Comparison of ENCODE assay signal across 1 cellular context in the genomic region with DNA sequence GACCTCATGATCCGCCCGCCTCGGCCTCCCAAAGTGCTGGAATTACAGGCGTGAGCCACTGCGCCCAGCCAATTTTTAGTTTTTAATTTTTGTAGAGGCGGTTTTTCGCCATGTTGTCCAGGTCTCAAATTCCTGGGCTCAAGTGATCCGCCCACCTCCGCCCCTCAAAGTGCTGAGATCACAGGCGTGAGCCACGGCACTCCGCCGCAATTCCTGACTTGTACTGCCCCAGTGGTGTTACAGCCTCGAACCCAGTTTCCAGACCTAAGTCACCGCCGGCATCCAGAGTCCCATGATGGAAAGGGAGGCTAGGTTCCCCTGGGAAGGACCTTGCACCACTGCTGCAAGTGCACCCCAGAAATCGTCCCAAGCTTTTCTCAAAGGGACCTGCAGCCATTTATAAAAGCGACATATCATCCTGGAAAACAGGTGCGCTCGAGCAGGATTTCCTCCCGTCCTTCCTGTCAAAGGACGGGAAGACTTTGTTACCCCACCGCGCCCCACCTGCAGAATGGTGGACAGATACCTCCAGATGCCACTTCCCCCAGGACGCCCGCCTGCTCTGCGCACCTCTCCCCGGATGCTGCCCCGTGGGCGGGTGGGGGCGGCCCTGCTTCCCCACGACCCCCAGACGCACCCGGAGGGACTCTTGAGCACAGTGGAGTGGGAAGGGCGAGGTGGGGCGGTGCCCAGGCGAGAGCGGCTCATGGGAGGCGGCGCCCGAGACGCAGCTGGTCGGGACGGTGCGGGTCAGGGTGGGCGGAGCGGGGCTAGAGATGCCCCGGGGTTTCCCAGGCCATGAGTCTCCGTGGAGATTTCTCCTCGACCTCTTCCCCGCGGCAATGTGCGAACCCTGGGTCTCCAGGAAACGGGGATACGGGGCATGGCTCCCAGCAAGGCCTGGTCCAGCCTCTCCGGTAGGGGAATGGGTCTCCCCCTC.
TF ChIP-seq lines count a peak whose summit lies in the region.

No MANE protein-coding gene starts in this region.

TF ChIP-seq in H1, 55 proteins besides CTCF, POLR2A, EP300 and RAD21:
- TF ChIP-seq KDM4A (IDR thresholded peaks at IDR 0.05; ENCODE audit: low read depth, low read length, severe bottlenecking) = peak; percentile 37
- TF ChIP-seq POLR2AphosphoS5 (IDR thresholded peaks at IDR 0.05; ENCODE audit: low read depth, low read length) = peak; percentile 41; the same call in 1 of the 2 replicates
- TF ChIP-seq TAF1 (IDR thresholded peaks at IDR 0.05; ENCODE audit: low read depth, low read length) = 0 out of 2 replicates have a peak, but pooled peaks have one; percentile 3
- TF ChIP-seq MAFK (IDR thresholded peaks at IDR 0.05; ENCODE audit: low read depth, low read length) = no peak
- TF ChIP-seq EGR1 (IDR thresholded peaks at IDR 0.05; ENCODE audit: borderline replicate concordance, low read depth, low read length) = no peak
- no peak for TF ChIP-seq SRF (IDR thresholded peaks at IDR 0.05; ENCODE audit: low read depth, low read length)
- TF ChIP-seq, protein P1, sequence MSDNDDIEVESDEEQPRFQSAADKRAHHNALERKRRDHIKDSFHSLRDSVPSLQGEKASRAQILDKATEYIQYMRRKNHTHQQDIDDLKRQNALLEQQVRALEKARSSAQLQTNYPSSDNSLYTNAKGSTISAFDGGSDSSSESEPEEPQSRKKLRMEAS (IDR thresholded peaks at IDR 0.05) = 0 out of 2 replicates have a peak, but pooled peaks have one; percentile 1
- TF ChIP-seq BACH1 (IDR thresholded peaks at IDR 0.05; ENCODE audit: low read length) = no peak
- TF ChIP-seq PHF8 (conservative IDR thresholded peaks at IDR 0.05; ENCODE audit: low read depth, low read length) = peak; percentile 40
- TF ChIP-seq CHD2 (IDR thresholded peaks at IDR 0.05; ENCODE audit: low read length) = no peak
- peak; percentile 6 for TF ChIP-seq TAF7 (optimal IDR thresholded peaks at IDR 0.05; ENCODE audit: borderline replicate concordance, low read depth, low read length)
- TF ChIP-seq, protein P2, sequence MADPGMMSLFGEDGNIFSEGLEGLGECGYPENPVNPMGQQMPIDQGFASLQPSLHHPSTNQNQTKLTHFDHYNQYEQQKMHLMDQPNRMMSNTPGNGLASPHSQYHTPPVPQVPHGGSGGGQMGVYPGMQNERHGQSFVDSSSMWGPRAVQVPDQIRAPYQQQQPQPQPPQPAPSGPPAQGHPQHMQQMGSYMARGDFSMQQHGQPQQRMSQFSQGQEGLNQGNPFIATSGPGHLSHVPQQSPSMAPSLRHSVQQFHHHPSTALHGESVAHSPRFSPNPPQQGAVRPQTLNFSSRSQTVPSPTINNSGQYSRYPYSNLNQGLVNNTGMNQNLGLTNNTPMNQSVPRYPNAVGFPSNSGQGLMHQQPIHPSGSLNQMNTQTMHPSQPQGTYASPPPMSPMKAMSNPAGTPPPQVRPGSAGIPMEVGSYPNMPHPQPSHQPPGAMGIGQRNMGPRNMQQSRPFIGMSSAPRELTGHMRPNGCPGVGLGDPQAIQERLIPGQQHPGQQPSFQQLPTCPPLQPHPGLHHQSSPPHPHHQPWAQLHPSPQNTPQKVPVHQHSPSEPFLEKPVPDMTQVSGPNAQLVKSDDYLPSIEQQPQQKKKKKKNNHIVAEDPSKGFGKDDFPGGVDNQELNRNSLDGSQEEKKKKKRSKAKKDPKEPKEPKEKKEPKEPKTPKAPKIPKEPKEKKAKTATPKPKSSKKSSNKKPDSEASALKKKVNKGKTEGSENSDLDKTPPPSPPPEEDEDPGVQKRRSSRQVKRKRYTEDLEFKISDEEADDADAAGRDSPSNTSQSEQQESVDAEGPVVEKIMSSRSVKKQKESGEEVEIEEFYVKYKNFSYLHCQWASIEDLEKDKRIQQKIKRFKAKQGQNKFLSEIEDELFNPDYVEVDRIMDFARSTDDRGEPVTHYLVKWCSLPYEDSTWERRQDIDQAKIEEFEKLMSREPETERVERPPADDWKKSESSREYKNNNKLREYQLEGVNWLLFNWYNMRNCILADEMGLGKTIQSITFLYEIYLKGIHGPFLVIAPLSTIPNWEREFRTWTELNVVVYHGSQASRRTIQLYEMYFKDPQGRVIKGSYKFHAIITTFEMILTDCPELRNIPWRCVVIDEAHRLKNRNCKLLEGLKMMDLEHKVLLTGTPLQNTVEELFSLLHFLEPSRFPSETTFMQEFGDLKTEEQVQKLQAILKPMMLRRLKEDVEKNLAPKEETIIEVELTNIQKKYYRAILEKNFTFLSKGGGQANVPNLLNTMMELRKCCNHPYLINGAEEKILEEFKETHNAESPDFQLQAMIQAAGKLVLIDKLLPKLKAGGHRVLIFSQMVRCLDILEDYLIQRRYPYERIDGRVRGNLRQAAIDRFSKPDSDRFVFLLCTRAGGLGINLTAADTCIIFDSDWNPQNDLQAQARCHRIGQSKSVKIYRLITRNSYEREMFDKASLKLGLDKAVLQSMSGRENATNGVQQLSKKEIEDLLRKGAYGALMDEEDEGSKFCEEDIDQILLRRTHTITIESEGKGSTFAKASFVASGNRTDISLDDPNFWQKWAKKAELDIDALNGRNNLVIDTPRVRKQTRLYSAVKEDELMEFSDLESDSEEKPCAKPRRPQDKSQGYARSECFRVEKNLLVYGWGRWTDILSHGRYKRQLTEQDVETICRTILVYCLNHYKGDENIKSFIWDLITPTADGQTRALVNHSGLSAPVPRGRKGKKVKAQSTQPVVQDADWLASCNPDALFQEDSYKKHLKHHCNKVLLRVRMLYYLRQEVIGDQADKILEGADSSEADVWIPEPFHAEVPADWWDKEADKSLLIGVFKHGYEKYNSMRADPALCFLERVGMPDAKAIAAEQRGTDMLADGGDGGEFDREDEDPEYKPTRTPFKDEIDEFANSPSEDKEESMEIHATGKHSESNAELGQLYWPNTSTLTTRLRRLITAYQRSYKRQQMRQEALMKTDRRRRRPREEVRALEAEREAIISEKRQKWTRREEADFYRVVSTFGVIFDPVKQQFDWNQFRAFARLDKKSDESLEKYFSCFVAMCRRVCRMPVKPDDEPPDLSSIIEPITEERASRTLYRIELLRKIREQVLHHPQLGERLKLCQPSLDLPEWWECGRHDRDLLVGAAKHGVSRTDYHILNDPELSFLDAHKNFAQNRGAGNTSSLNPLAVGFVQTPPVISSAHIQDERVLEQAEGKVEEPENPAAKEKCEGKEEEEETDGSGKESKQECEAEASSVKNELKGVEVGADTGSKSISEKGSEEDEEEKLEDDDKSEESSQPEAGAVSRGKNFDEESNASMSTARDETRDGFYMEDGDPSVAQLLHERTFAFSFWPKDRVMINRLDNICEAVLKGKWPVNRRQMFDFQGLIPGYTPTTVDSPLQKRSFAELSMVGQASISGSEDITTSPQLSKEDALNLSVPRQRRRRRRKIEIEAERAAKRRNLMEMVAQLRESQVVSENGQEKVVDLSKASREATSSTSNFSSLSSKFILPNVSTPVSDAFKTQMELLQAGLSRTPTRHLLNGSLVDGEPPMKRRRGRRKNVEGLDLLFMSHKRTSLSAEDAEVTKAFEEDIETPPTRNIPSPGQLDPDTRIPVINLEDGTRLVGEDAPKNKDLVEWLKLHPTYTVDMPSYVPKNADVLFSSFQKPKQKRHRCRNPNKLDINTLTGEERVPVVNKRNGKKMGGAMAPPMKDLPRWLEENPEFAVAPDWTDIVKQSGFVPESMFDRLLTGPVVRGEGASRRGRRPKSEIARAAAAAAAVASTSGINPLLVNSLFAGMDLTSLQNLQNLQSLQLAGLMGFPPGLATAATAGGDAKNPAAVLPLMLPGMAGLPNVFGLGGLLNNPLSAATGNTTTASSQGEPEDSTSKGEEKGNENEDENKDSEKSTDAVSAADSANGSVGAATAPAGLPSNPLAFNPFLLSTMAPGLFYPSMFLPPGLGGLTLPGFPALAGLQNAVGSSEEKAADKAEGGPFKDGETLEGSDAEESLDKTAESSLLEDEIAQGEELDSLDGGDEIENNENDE (IDR thresholded peaks at IDR 0.05; ENCODE audit: insufficient replicate concordance, low read length) = no peak
- TF ChIP-seq SIN3A (conservative IDR thresholded peaks at IDR 0.05 in 1 of 2, IDR thresholded peaks at IDR 0.05 in 1 of 2; ENCODE audit: low read depth in 1 of 2, low read length in 2 of 2) = no peak; a peak in 1 of 4 replicates
- TF ChIP-seq, protein P3, sequence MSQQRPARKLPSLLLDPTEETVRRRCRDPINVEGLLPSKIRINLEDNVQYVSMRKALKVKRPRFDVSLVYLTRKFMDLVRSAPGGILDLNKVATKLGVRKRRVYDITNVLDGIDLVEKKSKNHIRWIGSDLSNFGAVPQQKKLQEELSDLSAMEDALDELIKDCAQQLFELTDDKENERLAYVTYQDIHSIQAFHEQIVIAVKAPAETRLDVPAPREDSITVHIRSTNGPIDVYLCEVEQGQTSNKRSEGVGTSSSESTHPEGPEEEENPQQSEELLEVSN (IDR thresholded peaks at IDR 0.05) = no peak
- TF ChIP-seq TCF12 (IDR thresholded peaks at IDR 0.05; ENCODE audit: low read depth, low read length) = no peak
- no peak for TF ChIP-seq RNF2 (IDR thresholded peaks at IDR 0.05; ENCODE audit: borderline replicate concordance, low read depth, low read length, missing control alignments, poor library complexity, severe bottlenecking)
- TF ChIP-seq, protein P4, sequence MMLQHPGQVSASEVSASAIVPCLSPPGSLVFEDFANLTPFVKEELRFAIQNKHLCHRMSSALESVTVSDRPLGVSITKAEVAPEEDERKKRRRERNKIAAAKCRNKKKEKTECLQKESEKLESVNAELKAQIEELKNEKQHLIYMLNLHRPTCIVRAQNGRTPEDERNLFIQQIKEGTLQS (IDR thresholded peaks at IDR 0.05; ENCODE audit: insufficient read depth, low read depth, low read length) = no peak
